In the genomic region with DNA sequence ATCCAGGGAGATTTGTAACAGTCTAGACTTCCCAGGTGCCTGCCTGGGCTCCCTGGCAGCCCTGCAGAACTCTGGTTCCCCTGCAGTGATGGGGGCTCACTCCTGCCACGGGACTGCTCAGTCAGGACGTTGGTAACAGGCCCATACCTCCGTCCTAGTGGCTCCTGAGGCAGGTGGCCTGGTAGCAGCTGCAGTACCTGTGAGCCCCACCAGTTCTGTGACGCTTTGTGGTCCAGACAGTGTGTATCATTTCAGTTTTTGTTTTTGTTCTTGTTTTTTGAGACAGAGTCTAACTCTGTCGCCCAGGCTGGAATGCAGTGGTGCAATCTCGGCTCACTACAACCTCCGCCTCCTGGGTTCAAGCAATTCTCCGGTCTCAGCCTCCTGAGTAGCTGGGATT, we compare ENCODE assay signal across 1 cellular context.
TF ChIP-seq lines count a peak whose summit lies in the region.

No MANE protein-coding gene starts in this region.

TF ChIP-seq in GM12878, 131 proteins besides CTCF, POLR2A, EP300 and RAD21:
- TF ChIP-seq NFIC (IDR thresholded peaks at IDR 0.05; ENCODE audit: low read depth, low read length), result no peak
